1 cellular context compared by ENCODE assay signal in the genomic region with DNA sequence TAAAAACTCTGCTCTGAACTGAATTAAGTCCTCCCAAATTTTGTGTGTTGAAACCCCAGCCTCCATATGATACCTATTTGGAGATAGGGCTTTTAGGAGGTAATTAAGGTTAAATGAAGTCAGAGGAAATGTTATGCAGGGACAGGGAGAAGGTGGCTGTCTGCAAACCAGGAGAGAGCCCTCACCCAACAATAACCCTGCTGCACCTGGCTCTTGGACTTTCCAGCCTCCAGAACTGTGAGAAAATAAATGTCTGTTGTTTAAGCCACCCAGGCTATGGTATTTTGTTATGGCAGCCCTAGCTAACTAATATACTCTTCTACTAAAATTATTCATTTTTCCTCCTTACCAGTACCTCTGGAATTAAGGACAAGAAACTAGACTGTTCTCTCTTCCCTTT.
TF ChIP-seq lines count a peak whose summit lies in the region.

No MANE protein-coding gene starts in this region.

TF ChIP-seq in GM23338, 12 proteins besides CTCF, POLR2A, EP300 and RAD21 (continued from another document):
- TF ChIP-seq NANOG (IDR thresholded peaks at IDR 0.05; ENCODE audit: borderline replicate concordance) (no peak), EZH2phosphoT487 (IDR thresholded peaks at IDR 0.05; ENCODE audit: unreplicated experiment) (no peak)
